Comparison of ENCODE assay signal across 8 cellular contexts in genomic region chr12:55927588-55928502, GRCh38. TPM values are rescaled to one million over a fixed set of nuclear protein-coding genes. Genes with fewer than 3 reads are reported as not detected.
A peak's percentile ranks its signal among the peaks of the same experiment; 100 is the strongest.
DNase-seq lines count a peak whose midpoint lies in the region; ATAC-seq and TF ChIP-seq lines count a peak whose summit lies in the region.

Gene PYM1, minus strand, starts transcription at chr12:55927894. Its CDS starts 133 bp downstream, at chr12:55927761.

- peaks cover 10% of the 10 kb centered on the region for H3K4me1 ChIP-seq in foreskin keratinocyte
- peaks cover 21 to 48% of the 10 kb centered on the region in 2 donors for H3K4me1 ChIP-seq in thoracic aorta (ENCODE audit: control insufficient read depth in 1 of 2, low read depth in 2 of 2)

- peak within 1 kb of the TSS; percentile 93 to 98 for H3K27ac Mint-ChIP-seq in natural killer cell treated with Interleukin-12 subunit alpha and Interleukin-12 subunit beta and Interleukin-15 and Interleukin-18, amount 100 ng/mL, for 72 hours

- no peak for TF ChIP-seq CTCF in RWPE1 (conservative IDR thresholded peaks at IDR 0.05; ENCODE audit: low read depth)
- TF ChIP-seq CTCF in foreskin keratinocyte (conservative IDR thresholded peaks at IDR 0.05), result no peak
- TF ChIP-seq CTCF in thoracic aorta (IDR thresholded peaks at IDR 0.05), result no peak

- H3K27me3 Mint-ChIP-seq in natural killer cell treated with Interleukin-12 subunit alpha and Interleukin-12 subunit beta and Interleukin-15 and Interleukin-18, amount 100 ng/mL, for 72 hours, result no peaks in the 10 kb centered on the region

- ATAC-seq in GM21515 (IDR thresholded peaks at IDR 0.05; ENCODE audit: unreplicated experiment) (peak; percentile 37), foreskin keratinocyte (peak; percentile 19), thoracic aorta (ENCODE audit: insufficient number of reproducible peaks, low FRiP score, low read depth) (peak; percentile 23)
- peak; percentile 75 to 86 for ATAC-seq in natural killer cell treated with Interleukin-12 subunit alpha and Interleukin-12 subunit beta and Interleukin-15 and Interleukin-18, amount 100 ng/mL, for 72 hours

- POLR2A ChIA-PET in RWPE1 (lab: Yijun Ruan, JAX; ENCODE audit: low non-redundant PET), result interaction anchor here (0.6 to 1.2 kb wide), 4 partner anchors 9 to 110 kb away, joined by 3 to 4 read pairs (median 4); partner anchors contain the start of genes ORMDL2 and SARNP

- H3K4me3 Mint-ChIP-seq in natural killer cell treated with Interleukin-12 subunit alpha and Interleukin-12 subunit beta and Interleukin-15 and Interleukin-18, amount 100 ng/mL, for 72 hours, result peak within 1 kb of the TSS; percentile 95

- no peaks in the 10 kb centered on the region for H3K27me3 ChIP-seq in foreskin keratinocyte
- H3K27me3 ChIP-seq in thoracic aorta (replicated peaks; ENCODE audit: insufficient read depth), result no peaks in the 10 kb centered on the region

- peak; percentile 63 for DNase-seq in DMS53 treated with DMSO at 0.1 percent for 48 hours (lab: John Stamatoyannopoulos, UW; ENCODE audit: unreplicated experiment)
- DNase-seq in HuH-7.5 (ENCODE audit: low spot score), result peak; percentile 84
- DNase-seq in RWPE1 (ENCODE audit: low spot score), result peak; percentile 69
- peak; percentile 30 for DNase-seq in activated gamma-delta T cell treated with anti-CD3 and anti-CD28 coated beads, Interleukin-2, amount 50 U/mL, for 16 hours (ENCODE audit: low read depth)
- peak in 1 of 2 donors; percentile 76 for DNase-seq in foreskin keratinocyte
- DNase-seq in natural killer cell treated with Interleukin-12 subunit alpha and Interleukin-12 subunit beta and Interleukin-15 and Interleukin-18, amount 100 ng/mL, for 72 hours (ENCODE audit: low spot score), result peak; percentile 90
- no peak for DNase-seq in thoracic aorta (ENCODE audit: low spot score)

- peaks cover 64 to 71% of the 10 kb centered on the region in 2 donors for H3K4me1 Mint-ChIP-seq in natural killer cell treated with Interleukin-12 subunit alpha and Interleukin-12 subunit beta and Interleukin-15 and Interleukin-18, amount 100 ng/mL, for 72 hours (ENCODE audit: low read depth in 2 of 2)

- CTCF ChIA-PET in RWPE1 (lab: Yijun Ruan, JAX), result interaction anchor here (0.5 to 2.4 kb wide), 3 partner anchors 12 to 119 kb away, joined by 3 to 18 read pairs (median 4); no protein-coding TSS in a partner anchor

- H3K36me3 Mint-ChIP-seq in natural killer cell treated with Interleukin-12 subunit alpha and Interleukin-12 subunit beta and Interleukin-15 and Interleukin-18, amount 100 ng/mL, for 72 hours, result peaks cover 21% of the 10 kb centered on the region

- peak within 1 kb of the TSS; percentile 81 for H3K4me3 ChIP-seq in thoracic aorta

- H3K36me3 ChIP-seq in thoracic aorta, result no peaks in the 10 kb centered on the region

- H3K27ac ChIP-seq in RWPE1 (peak within 1 kb of the TSS; percentile 99), foreskin keratinocyte (peak within 1 kb of the TSS; percentile 55), thoracic aorta (peak within 1 kb of the TSS; percentile 84 to 93)

- no peaks in the 10 kb centered on the region for H3K9me3 ChIP-seq in thoracic aorta

- H3K9me3 Mint-ChIP-seq in natural killer cell treated with Interleukin-12 subunit alpha and Interleukin-12 subunit beta and Interleukin-15 and Interleukin-18, amount 100 ng/mL, for 72 hours, result no peaks in the 10 kb centered on the region

RNA-seq across cellular contexts. Expression of gene PYM1, which starts in this region (rescaled TPM):
- 42.0 and 44.5 TPM in 2 replicates for total RNA-seq in foreskin keratinocyte
- 51.3 and 55.4 TPM in 2 replicates for polyA plus RNA-seq in foreskin keratinocyte
- total RNA-seq in natural killer cell treated with Interleukin-12 subunit alpha and Interleukin-12 subunit beta and Interleukin-15 and Interleukin-18, amount 100 ng/mL, for 72 hours, result 10 to 100 TPM; 31.6 to 34.0 TPM
- 10 to 100 TPM; 19.0 to 31.6 TPM for total RNA-seq in thoracic aorta

Comparison
In these comparisons a context has a peak if more than half of its experiments do, and no peak if none do; other contexts are left out.
1. ATAC-seq: peak in every context shown above with its lines; median percentile 80 in natural killer cell treated with Interleukin-12 subunit alpha and Interleukin-12 subunit beta and Interleukin-15 and Interleukin-18, amount 100 ng/mL, for 72 hours; 37 in GM21515; 23 in thoracic aorta; 19 in foreskin keratinocyte.